17 cellular contexts compared by ENCODE assay signal in genomic region chr6:116027821-116028220, GRCh38. TPM values are rescaled to one million over a fixed set of nuclear protein-coding genes. Genes with fewer than 3 reads are reported as not detected.
DNase-seq lines count a peak whose midpoint lies in the region; ATAC-seq, FAIRE-seq and TF ChIP-seq lines count a peak whose summit lies in the region.
"Had no signal": no experiment of that assay in that cellular context is flagged by ENCODE, and none has a peak within 500 bp of the region (broad histone marks: within the 10 kb centered on the region; RNA-seq: fewer than 3 reads in every experiment).

No MANE protein-coding gene starts in this region.

- no peaks in the 10 kb centered on the region for H3K4me1 ChIP-seq in endothelial cell of umbilical vein (ENCODE audit: control insufficient read depth, extremely low read depth, insufficient read depth, low read length)
- H3K4me1 ChIP-seq: breast epithelium had no signal

- POLR2A ChIA-PET in endothelial cell of umbilical vein (lab: Charles Lee), result no interaction called here

- no peak overlapping the region for H3K9ac ChIP-seq in endothelial cell of umbilical vein (replicated peaks; ENCODE audit: extremely low read depth, insufficient read depth, low read length)
- H3K9ac ChIP-seq: KMS-11 had no signal

- H3K79me2 ChIP-seq in endothelial cell of umbilical vein (ENCODE audit: control insufficient read depth, insufficient read depth, low read length), result no peaks in the 10 kb centered on the region

- H3K9me1 ChIP-seq in endothelial cell of umbilical vein (replicated peaks; ENCODE audit: control insufficient read depth, extremely low read depth, insufficient read depth, low read length), result no peaks in the 10 kb centered on the region

- no peak overlapping the region for H2AFZ ChIP-seq in endothelial cell of umbilical vein (ENCODE audit: low read depth, low read length)

- intact Hi-C loops in endothelial cell of umbilical vein (cut with micrococcal nuclease), result no loop called here

- peak; percentile 78 for ATAC-seq in GM18868 (IDR thresholded peaks at IDR 0.05; ENCODE audit: unreplicated experiment)
- ATAC-seq in GM21576 (IDR thresholded peaks at IDR 0.05; ENCODE audit: unreplicated experiment), result peak; percentile 51
- peak; percentile 39 for ATAC-seq in HG03108 (IDR thresholded peaks at IDR 0.05; ENCODE audit: unreplicated experiment)
- no peak for ATAC-seq in GM19455 (IDR thresholded peaks at IDR 0.05; ENCODE audit: unreplicated experiment)

- FAIRE-seq in endothelial cell of umbilical vein (lab: Jason Lieb, UNC) (peak; percentile 8), HTR-8/SVneo (lab: Jason Lieb, UNC) (no peak)

- no peaks in the 10 kb centered on the region for H3K27me3 ChIP-seq in endothelial cell of umbilical vein (ENCODE audit: control insufficient read depth in 2 of 2, insufficient read depth in 2 of 2, low read length in 2 of 2)
- H3K27me3 ChIP-seq: breast epithelium, neutrophil had no signal

- no peaks in the 10 kb centered on the region for H4K20me1 ChIP-seq in endothelial cell of umbilical vein (replicated peaks; ENCODE audit: control insufficient read depth, extremely low read depth, insufficient read depth, low read length)

- H3K36me3 ChIP-seq in endothelial cell of umbilical vein (ENCODE audit: control insufficient read depth in 2 of 2, extremely low read depth in 1 of 2, insufficient read depth in 2 of 2, low read length in 2 of 2), result no peaks in the 10 kb centered on the region
- H3K36me3 ChIP-seq: breast epithelium, neutrophil had no signal

- TF ChIP-seq CTCF in endothelial cell of umbilical vein (IDR thresholded peaks at IDR 0.05; ENCODE audit: extremely low read depth in 1 of 2, insufficient read depth in 1 of 2, low read depth in 1 of 2, low read length in 2 of 2), result no peak

- CTCF ChIA-PET in endothelial cell of umbilical vein (lab: Charles Lee), result interaction anchor here (1.1 to 2.7 kb wide), 3 partner anchors 16 to 70 kb away, joined by 3 to 13 read pairs (median 5); no protein-coding TSS in a partner anchor

- TF ChIP-seq POLR2A in endothelial cell of umbilical vein (IDR thresholded peaks at IDR 0.05; ENCODE audit: low read depth, low read length), result no peak

- dilution Hi-C loops in endothelial cell of umbilical vein (cut with MboI; ENCODE audit: extremely low pct_ligation_motif_present, low sequenced_read_pairs), result no loop called here

- DNase-seq in endothelial cell of umbilical vein (ENCODE audit: low read depth, low spot score) (no peak), NCI-H146 treated with DMSO at 0.1 percent for 48 hours (lab: John Stamatoyannopoulos, UW; ENCODE audit: unreplicated experiment) (no peak), HTR-8/SVneo (ENCODE audit: insufficient read length, low spot score) (no peak)
- DNase-seq: activated CD4-positive, alpha-beta T cell treated with anti-CD3 and anti-CD28 coated beads, Interleukin-2, amount 50 U/mL, for 4 hours; activated naive CD4-positive, alpha-beta T cell treated with Interleukin-2 at 50 U/mL for 16 hours; effector memory CD4-positive, alpha-beta T cell; foreskin fibroblast; NCI-H1930; NCI-H774 had no signal

- no peak overlapping the region for H3K4me2 ChIP-seq in endothelial cell of umbilical vein (ENCODE audit: insufficient read depth, low read length)
- H3K4me2 ChIP-seq: KMS-11 had no signal

- H3K4me3 ChIP-seq in endothelial cell of umbilical vein (replicated peaks in 1 of 3; ENCODE audit: insufficient read depth in 1 of 3, low read depth in 1 of 3, low read length in 3 of 3), result no peak overlapping the region
- H3K4me3 ChIP-seq: breast epithelium had no signal

- H3K9me3 ChIP-seq in endothelial cell of umbilical vein (replicated peaks; ENCODE audit: control insufficient read depth, insufficient read depth, low read length), result no peaks in the 10 kb centered on the region
- H3K9me3 ChIP-seq: breast epithelium, neutrophil had no signal

- H3K27ac ChIP-seq in endothelial cell of umbilical vein (ENCODE audit: insufficient read depth, low read depth, low read length), result no peak overlapping the region
- H3K27ac ChIP-seq: breast epithelium, C4-2B, KMS-11, neutrophil had no signal

- no TSS peak for BruUV-seq in endothelial cell of umbilical vein (replicated peaks; lab: Mats Ljungman, UMichigan)

TF ChIP-seq in endothelial cell of umbilical vein, 7 proteins besides CTCF, POLR2A, EP300 and RAD21:
- TF ChIP-seq MYC (IDR thresholded peaks at IDR 0.05; ENCODE audit: low read depth, low read length) (no peak), JUN (IDR thresholded peaks at IDR 0.05; ENCODE audit: borderline replicate concordance, insufficient read depth, insufficient read length, low read depth) (no peak), FOS (IDR thresholded peaks at IDR 0.05; ENCODE audit: borderline replicate concordance, insufficient read depth, low read length) (peak; percentile 18), MAX (IDR thresholded peaks at IDR 0.05; ENCODE audit: insufficient read depth, insufficient read length) (no peak)
TF ChIP-seq in endothelial cell of umbilical vein: peak in this region for 1.

RNA-seq across cellular contexts. Expression of gene FRK, which starts 32.9 kb away (rescaled TPM):
- total RNA-seq in endothelial cell of umbilical vein, result 0.05 TPM in 1 of 2 replicates, not detected in the other
- polyA plus RNA-seq in endothelial cell of umbilical vein, result under 0.01 and 0.01 TPM in 2 replicates
- polyA plus RNA-seq in endothelial cell of umbilical vein (2011; cell fraction: cytosol; rRNA removed), result not detected in 2 replicates
- polyA plus RNA-seq in endothelial cell of umbilical vein (2011; cell fraction: nucleus; rRNA removed), result 0.03 TPM in 1 of 2 replicates, not detected in the other
- polyA plus RNA-seq in endothelial cell of umbilical vein (2012), result 0.01 TPM in 1 of 2 replicates, not detected in the other
- polyA minus RNA-seq in endothelial cell of umbilical vein, result 0.04 and 0.05 TPM in 2 replicates
- polyA minus RNA-seq in endothelial cell of umbilical vein (2011; cell fraction: cytosol; rRNA and poly(A)+ RNA removed), result 4.0 TPM
- 0.05 TPM in 2 replicates for polyA minus RNA-seq in endothelial cell of umbilical vein (2011; cell fraction: nucleus; rRNA and poly(A)+ RNA removed)
